Comparison of ENCODE assay signal across 15 cellular contexts in the genomic region with DNA sequence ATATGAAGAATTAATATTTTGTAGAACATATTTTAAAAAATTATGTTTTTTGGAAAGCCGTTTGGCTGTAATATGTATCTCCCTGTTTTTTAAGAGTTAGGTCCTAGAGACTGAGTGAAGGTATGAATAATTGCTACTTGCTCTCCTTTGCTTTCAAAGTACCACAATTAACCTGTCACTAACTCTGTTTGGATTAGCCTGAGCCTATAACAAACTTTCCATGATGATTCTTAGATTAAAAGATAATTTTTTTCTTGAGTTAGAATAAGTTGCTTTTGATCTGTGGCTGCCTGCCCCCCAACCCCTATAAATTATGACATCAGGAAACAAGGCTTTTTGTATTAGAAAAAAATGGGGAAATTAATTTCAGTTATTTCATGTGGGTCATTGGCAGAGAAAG.
DNase-seq lines count a peak whose midpoint lies in the region; ATAC-seq and TF ChIP-seq lines count a peak whose summit lies in the region.
"Had no signal": no experiment of that assay in that cellular context is flagged by ENCODE, and none has a peak within 500 bp of the region (broad histone marks: within the 10 kb centered on the region; RNA-seq: fewer than 3 reads in every experiment).

No MANE protein-coding gene starts in this region.

- H3K4me3 ChIP-seq in Loucy (ENCODE audit: low read length, poor library complexity, severe bottlenecking) (no peak overlapping the region), neutrophil (ENCODE audit: low read depth in 1 of 2, low read length in 1 of 2) (no peak overlapping the region)
- H3K4me3 ChIP-seq: GM23338, K562 had no signal

- H3K9ac ChIP-seq in Loucy (ENCODE audit: low read depth, low read length, poor library complexity, severe bottlenecking): no peak overlapping the region

- H3K27ac ChIP-seq in neutrophil: peak overlapping the region; percentile 59

- peaks cover 8% of the 10 kb centered on the region for H3K4me1 ChIP-seq in Loucy (ENCODE audit: insufficient read depth, low read length, poor library complexity, severe bottlenecking)
- peaks cover 76 to 92% of the 10 kb centered on the region in 2 experiments for H3K4me1 ChIP-seq in neutrophil (ENCODE audit: control insufficient read depth in 1 of 2, insufficient read depth in 1 of 2, low read depth in 1 of 2, low read length in 1 of 2)
- H3K4me1 ChIP-seq: BE2C, Caco-2 had no signal

- no peaks in the 10 kb centered on the region for H3K9me2 ChIP-seq in Loucy (replicated peaks; ENCODE audit: low read depth, low read length)

- H3K36me3 ChIP-seq in Loucy (ENCODE audit: insufficient read depth, low read length): no peaks in the 10 kb centered on the region
- no peaks in the 10 kb centered on the region for H3K36me3 ChIP-seq in neutrophil
- H3K36me3 ChIP-seq: BE2C had no signal

- H3K4me2 ChIP-seq in Loucy (ENCODE audit: low read depth, low read length, poor library complexity, severe bottlenecking): peak overlapping the region; percentile 11
- H3K4me2 ChIP-seq: GM23338 had no signal

- H2AFZ ChIP-seq in Loucy (ENCODE audit: low read length): no peak overlapping the region
- H2AFZ ChIP-seq: GM23338 had no signal

- peaks cover 95% of the 10 kb centered on the region for H3K79me2 ChIP-seq in Loucy (ENCODE audit: insufficient read depth, low read length)

- H3F3A ChIP-seq in Loucy (ENCODE audit: low read depth): no peaks in the 10 kb centered on the region

- peak; percentile 17 for DNase-seq in GF-D8 (lab: John Stamatoyannopoulos, UW)
- DNase-seq in medulla oblongata (ENCODE audit: extremely low spot score): no peak
- DNase-seq in foreskin melanocyte: no peak
- DNase-seq: ACHN; BE2C; C1 segment of cervical spinal cord; Caco-2; CD4-positive, alpha-beta T cell; HCEC 1CT; IMR-90 had no signal

- H3K9me3 ChIP-seq in Loucy (ENCODE audit: insufficient read depth, low read depth, low read length) (no peaks in the 10 kb centered on the region), neutrophil (no peaks in the 10 kb centered on the region)
- H3K9me3 ChIP-seq: BE2C, Caco-2 had no signal

- no peak for TF ChIP-seq CTCF in Loucy (conservative IDR thresholded peaks at IDR 0.05; ENCODE audit: low read length)
- no peak for TF ChIP-seq CTCF in neutrophil (IDR thresholded peaks at IDR 0.05)

- H4K20me1 ChIP-seq in Loucy (ENCODE audit: insufficient read depth, low read length, poor library complexity, severe bottlenecking): peaks cover 38% of the 10 kb centered on the region

- ATAC-seq in HG03139 (IDR thresholded peaks at IDR 0.05; ENCODE audit: unreplicated experiment): no peak
- ATAC-seq: GM23338, K562 had no signal

- H3K27me3 ChIP-seq in Loucy (ENCODE audit: insufficient read depth, low read length, poor library complexity, severe bottlenecking) (no peaks in the 10 kb centered on the region), neutrophil (no peaks in the 10 kb centered on the region)
- H3K27me3 ChIP-seq: BE2C had no signal
